In genomic region chr4:124275-125081, GRCh38 we compare ENCODE assay signal across 8 cellular contexts.
DNase-seq lines count a peak whose midpoint lies in the region; ATAC-seq and FAIRE-seq lines count a peak whose summit lies in the region.

Gene ZNF718, plus strand, starts transcription at chr4:124501. Its CDS starts 170 bp downstream, at chr4:124671.

- ATAC-seq in HG03066 (IDR thresholded peaks at IDR 0.05; ENCODE audit: low read depth, unreplicated experiment) = peak; percentile 99
- peak; percentile 99 for ATAC-seq in activated CD4-positive, CD25-positive, alpha-beta regulatory T cell treated with anti-CD3 and anti-CD28 coated beads, Interleukin-2, amount 50 U/mL, for 24 hours

- peak; percentile 35 for DNase-seq in NK-92 (lab: John Stamatoyannopoulos, UW; ENCODE audit: unreplicated experiment)
- DNase-seq in NK-92 treated with Interleukin-12 subunit alpha and Interleukin-12 subunit beta, amount 100 ng/mL, for 24 hours (lab: John Stamatoyannopoulos, UW) = no peak
- peak; percentile 71 for DNase-seq in NCI-H2171 (lab: John Stamatoyannopoulos, UW)
- DNase-seq in cerebellar cortex (ENCODE audit: low spot score) = peak; percentile 99
- DNase-seq in stimulated activated CD4-positive, alpha-beta T cell treated with anti-CD3 and anti-CD28 coated beads, Interleukin-12 subunit alpha, Interleukin-12 subunit beta, amount 100 ng/mL, for 48 hours (ENCODE audit: low read depth in 2 of 3, low spot score in 1 of 3) = peak; percentile 75 to 97 (median 92)

- FAIRE-seq in islet of Langerhans (lab: Jason Lieb, UNC) = peak; percentile 61
